In genomic region chr4:147057631-147057980, GRCh38 we compare ENCODE assay signal across 9 cellular contexts.
DNase-seq lines count a peak whose midpoint lies in the region; ATAC-seq and TF ChIP-seq lines count a peak whose summit lies in the region.
"Had no signal": no experiment of that assay in that cellular context is flagged by ENCODE, and none has a peak within 500 bp of the region (broad histone marks: within the 10 kb centered on the region; RNA-seq: fewer than 3 reads in every experiment).

No MANE protein-coding gene starts in this region.

- no peaks in the 10 kb centered on the region for H3K9me3 ChIP-seq in CD4-positive, CD25-positive, alpha-beta regulatory T cell (ENCODE audit: control insufficient read depth in 2 of 2, low read length in 2 of 2)
- H3K9me3 ChIP-seq in mammary epithelial cell (replicated peaks; ENCODE audit: insufficient read depth, low read length): no peaks in the 10 kb centered on the region

- no peaks in the 10 kb centered on the region for H3K36me3 ChIP-seq in CD4-positive, CD25-positive, alpha-beta regulatory T cell (ENCODE audit: control insufficient read depth, insufficient read depth, low read length)
- H3K36me3 ChIP-seq in mammary epithelial cell (ENCODE audit: insufficient read depth, low read length): no peaks in the 10 kb centered on the region

- H3K36me3 Mint-ChIP-seq in CD4-positive, CD25-positive, alpha-beta regulatory T cell: no peaks in the 10 kb centered on the region
- peaks cover 7% of the 10 kb centered on the region for H3K36me3 Mint-ChIP-seq in IgD-negative memory B cell
- H3K36me3 Mint-ChIP-seq in naive thymus-derived CD8-positive, alpha-beta T cell: no peaks in the 10 kb centered on the region

- WGBS in mammary epithelial cell (ENCODE audit: low coverage, missing lambda C conversion rate): 2% methylated on average over 5 of the region's 5 CpGs

- peaks cover 6% of the 10 kb centered on the region for H3K27me3 Mint-ChIP-seq in CD4-positive, CD25-positive, alpha-beta regulatory T cell
- no peaks in the 10 kb centered on the region for H3K27me3 Mint-ChIP-seq in IgD-negative memory B cell
- peaks cover 2 to 11% (median 7%) of the 10 kb centered on the region in 5 donors for H3K27me3 Mint-ChIP-seq in naive thymus-derived CD8-positive, alpha-beta T cell

- H3K79me2 ChIP-seq in mammary epithelial cell (ENCODE audit: insufficient read depth, low read length): no peaks in the 10 kb centered on the region

- peaks cover 4% of the 10 kb centered on the region for H3K27me3 ChIP-seq in CD4-positive, CD25-positive, alpha-beta regulatory T cell (ENCODE audit: control insufficient read depth, insufficient read depth, low read length)
- no peaks in the 10 kb centered on the region for H3K27me3 ChIP-seq in mammary epithelial cell (ENCODE audit: insufficient read depth, low read length)

- peak overlapping the region; percentile 48 to 87 (median 84) for H3K4me3 Mint-ChIP-seq in CD4-positive, CD25-positive, alpha-beta regulatory T cell
- H3K4me3 Mint-ChIP-seq in IgD-negative memory B cell: peak overlapping the region; percentile 65 to 89 (median 79)
- peak overlapping the region; percentile 75 to 91 (median 88) for H3K4me3 Mint-ChIP-seq in naive thymus-derived CD8-positive, alpha-beta T cell

- dilution Hi-C loops in mammary epithelial cell (cut with HindIII; ENCODE audit: low sequenced_read_pairs): no loop called here

- intact Hi-C loops in mammary epithelial cell (cut with micrococcal nuclease): no loop called here

- in situ Hi-C loops in mammary epithelial cell (cut with MboI; ENCODE audit: low sequenced_read_pairs in 2 of 2) (no loop called here), GM13977 (cut with MboI; ENCODE audit: low pct_unique_long_range_greater_than_20kb, low sequenced_read_pairs, unreplicated experiment) (no loop called here)

- CTCF ChIA-PET in mammary epithelial cell (lab: Charles Lee; ENCODE audit: low non-redundant PET): no interaction called here

- H3K9me3 Mint-ChIP-seq in CD4-positive, CD25-positive, alpha-beta regulatory T cell: no peaks in the 10 kb centered on the region
- peaks cover 0 to 1% (median 0%) of the 10 kb centered on the region in 3 donors for H3K9me3 Mint-ChIP-seq in IgD-negative memory B cell
- no peaks in the 10 kb centered on the region for H3K9me3 Mint-ChIP-seq in naive thymus-derived CD8-positive, alpha-beta T cell

- H3K27ac ChIP-seq in CD4-positive, CD25-positive, alpha-beta regulatory T cell (ENCODE audit: insufficient read depth, low read length, poor library complexity, severe bottlenecking): no peak overlapping the region
- peak overlapping the region; percentile 11 for H3K27ac ChIP-seq in mammary epithelial cell (ENCODE audit: insufficient read depth, low read depth, low read length)
- H3K27ac ChIP-seq: epithelial cell of prostate had no signal

- peak overlapping the region; percentile 27 for H3K9ac ChIP-seq in mammary epithelial cell (ENCODE audit: insufficient read depth, low read length)

- no peak for ATAC-seq in CD4-positive, CD25-positive, alpha-beta regulatory T cell (ENCODE audit: low read depth in 2 of 2)
- no peak for ATAC-seq in naive thymus-derived CD8-positive, alpha-beta T cell
- no peak for ATAC-seq in GM21367 (IDR thresholded peaks at IDR 0.05; ENCODE audit: unreplicated experiment)
- no peak for ATAC-seq in HG02981 (IDR thresholded peaks at IDR 0.05; ENCODE audit: unreplicated experiment)

- TF ChIP-seq CTCF in mammary epithelial cell (conservative IDR thresholded peaks at IDR 0.05 in 1 of 2, IDR thresholded peaks at IDR 0.05 in 1 of 2; ENCODE audit: extremely low read depth in 1 of 2, insufficient read depth in 1 of 2, low read depth in 1 of 2, low read length in 2 of 2): no peak
- no peak for TF ChIP-seq CTCF in GM13977 (IDR thresholded peaks at IDR 0.05; ENCODE audit: extremely low read depth, insufficient read depth, missing control alignments)

- H3K4me3 ChIP-seq in CD4-positive, CD25-positive, alpha-beta regulatory T cell (ENCODE audit: low read depth, low read length): peak overlapping the region; percentile 88
- peak overlapping the region; percentile 30 to 51 (median 44) for H3K4me3 ChIP-seq in mammary epithelial cell (replicated peaks in 1 of 3; ENCODE audit: insufficient read depth in 1 of 3, low read depth in 2 of 3, low read length in 3 of 3)

- H4K20me1 ChIP-seq in mammary epithelial cell (ENCODE audit: insufficient read depth, low read length): no peaks in the 10 kb centered on the region

- peak overlapping the region; percentile 75 to 87 (median 76) for H3K27ac Mint-ChIP-seq in CD4-positive, CD25-positive, alpha-beta regulatory T cell
- peak overlapping the region in 2 of 3 donors; percentile 76 to 78 for H3K27ac Mint-ChIP-seq in IgD-negative memory B cell
- H3K27ac Mint-ChIP-seq in naive thymus-derived CD8-positive, alpha-beta T cell: peak overlapping the region; percentile 63 to 96 (median 92)

- H3K4me1 Mint-ChIP-seq in CD4-positive, CD25-positive, alpha-beta regulatory T cell: peaks cover 0 to 11% (median 6%) of the 10 kb centered on the region in 4 donors
- peaks cover 13 to 16% (median 15%) of the 10 kb centered on the region in 3 donors for H3K4me1 Mint-ChIP-seq in IgD-negative memory B cell
- peaks cover 0 to 17% (median 9%) of the 10 kb centered on the region in 4 donors for H3K4me1 Mint-ChIP-seq in naive thymus-derived CD8-positive, alpha-beta T cell

- H3K4me1 ChIP-seq in CD4-positive, CD25-positive, alpha-beta regulatory T cell (ENCODE audit: control insufficient read depth, insufficient read depth, low read length, poor library complexity, severe bottlenecking): no peaks in the 10 kb centered on the region
- peaks cover 4% of the 10 kb centered on the region for H3K4me1 ChIP-seq in mammary epithelial cell (ENCODE audit: insufficient read depth, low read length)

- peak overlapping the region; percentile 82 for H3K4me2 ChIP-seq in mammary epithelial cell (ENCODE audit: insufficient read depth, low read depth, low read length)

- no TSS peak for BruUV-seq in mammary epithelial cell (replicated peaks; lab: Mats Ljungman, UMichigan)

- H2AFZ ChIP-seq in mammary epithelial cell (ENCODE audit: low read depth, low read length): peak overlapping the region; percentile 98

- DNase-seq in CD4-positive, CD25-positive, alpha-beta regulatory T cell: peak in 1 of 3 donors; percentile 37
- DNase-seq in mammary epithelial cell: peak; percentile 20
- peak in 1 of 10 donors; percentile 13 for DNase-seq in naive thymus-derived CD8-positive, alpha-beta T cell
- DNase-seq in GM13977 (ENCODE audit: low spot score): no peak
- DNase-seq in NCI-H1105 treated with DMSO at 0.1 percent for 48 hours (lab: John Stamatoyannopoulos, UW): no peak

- POLR2A ChIA-PET in naive thymus-derived CD8-positive, alpha-beta T cell (lab: Charles Lee): no interaction called here
